ENCODE assay signal across 14 cellular contexts in the genomic region with DNA sequence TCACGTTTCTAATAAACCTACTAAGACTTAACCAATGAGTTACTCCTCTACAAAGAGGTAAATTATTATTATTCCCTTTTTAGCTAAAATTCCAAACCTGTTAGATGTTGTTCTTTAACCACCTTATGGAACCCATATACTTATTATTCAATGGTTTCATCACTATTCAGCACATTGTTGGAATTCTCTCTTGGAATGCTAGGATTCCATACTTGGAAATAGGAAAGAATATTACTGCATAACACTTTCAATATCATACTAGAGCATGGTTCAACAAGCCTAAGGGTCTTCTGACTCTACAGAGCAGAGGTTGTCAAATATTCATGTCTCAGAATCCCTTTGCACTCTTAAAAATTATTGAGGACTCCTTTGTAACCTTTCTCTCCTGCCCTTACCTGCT.
"Had no signal": no experiment of that assay in that cellular context is flagged by ENCODE, and none has a peak within 500 bp of the region (broad histone marks: within the 10 kb centered on the region; RNA-seq: fewer than 3 reads in every experiment).

No MANE protein-coding gene starts in this region.

- H3K27ac Mint-ChIP-seq: activated CD4-positive, alpha-beta T cell treated with anti-CD3 and anti-CD28 coated beads, Interleukin-2, amount 10 ng/mL, durations not matched to agents 7 days and 5 days; activated naive CD4-positive, alpha-beta T cell treated with anti-CD3 and anti-CD28 coated beads for 36 hours; stimulated activated naive CD8-positive, alpha-beta T cell treated with anti-CD3 and anti-CD28 coated beads, Interleukin-15, amount 100 ng/mL, for 72 hours had no signal

- H3K4me3 Mint-ChIP-seq: activated CD4-positive, alpha-beta T cell treated with anti-CD3 and anti-CD28 coated beads, Interleukin-2, amount 10 ng/mL, durations not matched to agents 7 days and 5 days; activated naive CD4-positive, alpha-beta T cell treated with anti-CD3 and anti-CD28 coated beads for 36 hours; mesothelial cell of epicardium; stimulated activated naive CD8-positive, alpha-beta T cell treated with anti-CD3 and anti-CD28 coated beads, Interleukin-15, amount 100 ng/mL, for 72 hours had no signal

- H3K4me1 Mint-ChIP-seq: stimulated activated naive CD8-positive, alpha-beta T cell treated with anti-CD3 and anti-CD28 coated beads, Interleukin-15, amount 100 ng/mL, for 72 hours had no signal

- H3K27me3 Mint-ChIP-seq: activated CD4-positive, alpha-beta T cell treated with anti-CD3 and anti-CD28 coated beads, Interleukin-2, amount 10 ng/mL, durations not matched to agents 7 days and 5 days; stimulated activated naive CD8-positive, alpha-beta T cell treated with anti-CD3 and anti-CD28 coated beads, Interleukin-15, amount 100 ng/mL, for 72 hours had no signal

- H3K9me3 Mint-ChIP-seq: activated CD4-positive, alpha-beta T cell treated with anti-CD3 and anti-CD28 coated beads, Interleukin-2, amount 10 ng/mL, durations not matched to agents 7 days and 5 days; activated naive CD4-positive, alpha-beta T cell treated with anti-CD3 and anti-CD28 coated beads for 36 hours; mesothelial cell of epicardium; stimulated activated naive CD8-positive, alpha-beta T cell treated with anti-CD3 and anti-CD28 coated beads, Interleukin-15, amount 100 ng/mL, for 72 hours had no signal

- H3K4me1 ChIP-seq: esophagus squamous epithelium, prostate gland, right lobe of liver, testis had no signal

- H3K9me3 ChIP-seq: esophagus squamous epithelium, prostate gland, right lobe of liver, spleen, testis had no signal

- H3K4me3 ChIP-seq: cardiac muscle cell, esophagus squamous epithelium, prostate gland, right lobe of liver, spleen, testis had no signal

- H3K27me3 ChIP-seq: cardiac muscle cell, esophagus squamous epithelium, right lobe of liver, spleen, testis had no signal

- DNase-seq: activated CD4-positive, alpha-beta T cell treated with anti-CD3 and anti-CD28 coated beads, Interleukin-2, amount 10 ng/mL, durations not matched to agents 7 days and 5 days; activated CD4-positive, CD25-positive, alpha-beta regulatory T cell; activated CD8-positive, alpha-beta memory T cell treated with anti-CD3 and anti-CD28 coated beads for 24 hours; activated naive CD4-positive, alpha-beta T cell treated with anti-CD3 and anti-CD28 coated beads for 36 hours; esophagus squamous epithelium; foreskin fibroblast; kidney glomerular epithelial cell; right lobe of liver; spleen; stimulated activated naive CD8-positive, alpha-beta T cell treated with anti-CD3 and anti-CD28 coated beads, Interleukin-15, amount 100 ng/mL, for 72 hours; testis had no signal

- ATAC-seq: stimulated activated naive CD8-positive, alpha-beta T cell treated with anti-CD3 and anti-CD28 coated beads, Interleukin-15, amount 100 ng/mL, for 72 hours had no signal

- H3K27ac ChIP-seq: cardiac muscle cell, esophagus squamous epithelium, prostate gland, right lobe of liver, testis had no signal
